Comparison of ENCODE assay signal across 10 cellular contexts in the genomic region with DNA sequence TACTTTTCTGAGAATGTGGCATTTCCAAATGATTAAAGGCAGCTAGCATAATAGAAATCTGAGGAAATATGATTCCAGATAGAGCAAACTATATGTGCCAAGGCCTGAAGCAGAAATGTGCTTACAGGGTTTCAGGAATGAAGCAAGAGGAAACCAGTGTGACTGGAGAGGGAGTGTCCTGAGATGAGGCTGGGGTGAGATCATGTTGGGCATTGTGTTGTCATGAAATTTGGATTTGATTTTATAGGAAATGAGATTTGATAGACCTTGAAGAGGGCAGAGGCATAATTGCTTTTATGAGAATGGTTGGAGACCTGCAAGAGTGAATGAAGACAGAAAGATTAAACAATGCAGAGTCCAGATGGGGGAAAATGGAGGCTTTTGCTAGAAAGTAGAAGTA.
DNase-seq lines count a peak whose midpoint lies in the region; ATAC-seq and TF ChIP-seq lines count a peak whose summit lies in the region.
"Had no signal": no experiment of that assay in that cellular context is flagged by ENCODE, and none has a peak within 500 bp of the region (broad histone marks: within the 10 kb centered on the region; RNA-seq: fewer than 3 reads in every experiment).

No MANE protein-coding gene starts in this region.

- intact Hi-C loops in stomach (cut with DNase I; ENCODE audit: low total_unique reads) = no loop called here

- H3K27ac Mint-ChIP-seq in stimulated activated naive B cell treated with anti-CD40 and anti-IgM and Interleukin-4, amounts not matched to agents 10 μg/mL and 1 μg/mL and 100 μg/mL, for 72 hours = no peak overlapping the region

- no peak for TF ChIP-seq POLR2A in stomach (IDR thresholded peaks at IDR 0.05)

- H3K27me3 Mint-ChIP-seq in stimulated activated naive B cell treated with anti-CD40 and anti-IgM and Interleukin-4, amounts not matched to agents 10 μg/mL and 1 μg/mL and 100 μg/mL, for 72 hours = no peaks in the 10 kb centered on the region

- no peak overlapping the region for H3K4me3 ChIP-seq in SJCRH30
- H3K4me3 ChIP-seq in stomach = no peak overlapping the region

- H3K36me3 ChIP-seq in SJCRH30 (no peaks in the 10 kb centered on the region), stomach (no peaks in the 10 kb centered on the region)

- H3K27me3 ChIP-seq in SJCRH30 (no peaks in the 10 kb centered on the region), foreskin keratinocyte (no peaks in the 10 kb centered on the region), stomach (no peaks in the 10 kb centered on the region)

- TF ChIP-seq CTCF in foreskin keratinocyte (conservative IDR thresholded peaks at IDR 0.05) = no peak
- TF ChIP-seq CTCF in stomach (IDR thresholded peaks at IDR 0.05) = no peak

- H3K9me3 ChIP-seq in SJCRH30 (replicated peaks) (no peaks in the 10 kb centered on the region; the same call in 1 of the 2 replicates), stomach (no peaks in the 10 kb centered on the region)

- H3K4me1 ChIP-seq in SJCRH30 = peaks cover 21% of the 10 kb centered on the region
- H3K4me1 ChIP-seq in foreskin keratinocyte = peaks cover 54% of the 10 kb centered on the region
- peaks cover 0 to 59% (median 5%) of the 10 kb centered on the region in 4 donors for H3K4me1 ChIP-seq in stomach

- no peaks in the 10 kb centered on the region for H3K4me1 Mint-ChIP-seq in stimulated activated naive B cell treated with anti-CD40 and anti-IgM and Interleukin-4, amounts not matched to agents 10 μg/mL and 1 μg/mL and 100 μg/mL, for 72 hours

- H3K36me3 Mint-ChIP-seq in stimulated activated naive B cell treated with anti-CD40 and anti-IgM and Interleukin-4, amounts not matched to agents 10 μg/mL and 1 μg/mL and 100 μg/mL, for 72 hours = no peaks in the 10 kb centered on the region

- TF ChIP-seq EP300 in stomach (IDR thresholded peaks at IDR 0.05) = no peak

- H3K4me3 Mint-ChIP-seq in stimulated activated naive B cell treated with anti-CD40 and anti-IgM and Interleukin-4, amounts not matched to agents 10 μg/mL and 1 μg/mL and 100 μg/mL, for 72 hours = no peak overlapping the region

- H3K27ac ChIP-seq in SJCRH30 (peak overlapping the region; percentile 54), foreskin keratinocyte (peak overlapping the region; percentile 25), stomach (peak overlapping the region in 3 of 5 donors; percentile 46 to 65 (median 58))

- no peaks in the 10 kb centered on the region for H3K9me3 Mint-ChIP-seq in stimulated activated naive B cell treated with anti-CD40 and anti-IgM and Interleukin-4, amounts not matched to agents 10 μg/mL and 1 μg/mL and 100 μg/mL, for 72 hours

- DNase-seq in HPDE6-E6E7 (ENCODE audit: extremely low spot score) (peak; percentile 55), SJCRH30 (peak; percentile 9 to 22), foreskin keratinocyte (peak; percentile 92 to 96), stomach (no peak), hippocampal formation (lab: John Stamatoyannopoulos, UW) (no peak), SHP77 treated with DMSO at 0.1 percent for 48 hours (lab: John Stamatoyannopoulos, UW) (no peak), NCI-H128 (lab: John Stamatoyannopoulos, UW; ENCODE audit: unreplicated experiment) (no peak)
- no peak for DNase-seq in stimulated activated naive B cell treated with anti-CD40 and anti-IgM and Interleukin-4, amounts not matched to agents 10 μg/mL and 1 μg/mL and 100 μg/mL, for 72 hours
- DNase-seq: activated CD4-positive, CD25-positive, alpha-beta regulatory T cell treated with anti-CD3 and anti-CD28 coated beads, Interleukin-2, amount 50 U/mL, for 72 hours; stimulated activated CD4-positive, alpha-beta T cell treated with anti-CD3 and anti-CD28 coated beads, Interleukin-4, amount 100 ng/mL, for 24 hours had no signal

- ATAC-seq in foreskin keratinocyte = peak; percentile 69
- ATAC-seq in stimulated activated naive B cell treated with anti-CD40 and anti-IgM and Interleukin-4, amounts not matched to agents 10 μg/mL and 1 μg/mL and 100 μg/mL, for 72 hours (replicated peaks) = no peak

Comparison
In these comparisons a context has a peak if more than half of its experiments do, and no peak if none do; other contexts are left out.
1. DNase-seq: peak in HPDE6-E6E7 (single experiment), SJCRH30 (2 of 2) and foreskin keratinocyte (2 of 2); none in stomach (single experiment), stimulated activated naive B cell treated with anti-CD40 and anti-IgM and Interleukin-4, amounts not matched to agents 10 μg/mL and 1 μg/mL and 100 μg/mL, for 72 hours (single experiment), hippocampal formation (0 of 2), SHP77 treated with DMSO at 0.1 percent for 48 hours (single experiment) and NCI-H128 (single experiment).
2. Peak in every context shown above with its lines, with median percentiles within 50 percentile points of each other: H3K27ac ChIP-seq.